ENCODE assay signal across 14 cellular contexts in genomic region chr10:71547290-71547689, GRCh38.
"Had no signal": no experiment of that assay in that cellular context is flagged by ENCODE, and none has a peak within 500 bp of the region (broad histone marks: within the 10 kb centered on the region; RNA-seq: fewer than 3 reads in every experiment).

No MANE protein-coding gene starts in this region.

- DNase-seq: activated CD4-positive, alpha-beta T cell treated with anti-CD3 and anti-CD28 coated beads for 48 hours; activated naive CD4-positive, alpha-beta T cell; activated naive CD8-positive, alpha-beta T cell treated with anti-CD3 and anti-CD28 coated beads, Interleukin-2, amount 50 U/mL, for 24 hours; effector memory CD8-positive, alpha-beta T cell; right lobe of liver; stimulated activated CD4-positive, alpha-beta T cell treated with anti-CD3 and anti-CD28 coated beads, Interleukin-12 subunit alpha, Interleukin-12 subunit beta, amount 100 ng/mL, for 4 hours; stimulated activated CD8-positive, alpha-beta memory T cell treated with anti-CD3 and anti-CD28 coated beads, Interleukin-4, amount 100 ng/mL, for 48 hours; T-cell had no signal

- H3K27me3 ChIP-seq: right lobe of liver, uterus had no signal

- H3K9me3 ChIP-seq: right lobe of liver, uterus had no signal

- H3K4me3 ChIP-seq: right lobe of liver, uterus had no signal

- H3K36me3 Mint-ChIP-seq: memory B cell, T-cell had no signal

- H3K36me3 ChIP-seq: right lobe of liver, uterus had no signal

- H3K9me3 Mint-ChIP-seq: activated naive CD8-positive, alpha-beta T cell treated with anti-CD3 and anti-CD28 coated beads, Interleukin-2, amount 50 U/mL, for 24 hours; activated T-helper 1 cell treated with anti-CD3 and anti-CD28 coated beads, Interleukin-12 subunit alpha, Interleukin-12 subunit beta, Interleukin-2, Interleukin-4 antibody, amounts not matched to agents 30 ng/mL and 10 ng/mL and 1 ng/mL, durations not matched to agents 14 hours and 24 hours and 36 hours; central memory CD8-positive, alpha-beta T cell; dendritic cell treated with granulocyte-macrophage colony-stimulating factor and Interleukin-4, amounts not matched to agents 40 ng/mL and 50 ng/mL, for 4 days; effector memory CD8-positive, alpha-beta T cell; memory B cell; neural crest cell; T-cell had no signal

- H3K4me3 Mint-ChIP-seq: activated naive CD8-positive, alpha-beta T cell treated with anti-CD3 and anti-CD28 coated beads, Interleukin-2, amount 50 U/mL, for 24 hours; activated T-helper 1 cell treated with anti-CD3 and anti-CD28 coated beads, Interleukin-12 subunit alpha, Interleukin-12 subunit beta, Interleukin-2, Interleukin-4 antibody, amounts not matched to agents 30 ng/mL and 10 ng/mL and 1 ng/mL, durations not matched to agents 14 hours and 24 hours and 36 hours; central memory CD8-positive, alpha-beta T cell; dendritic cell treated with granulocyte-macrophage colony-stimulating factor and Interleukin-4, amounts not matched to agents 40 ng/mL and 50 ng/mL, for 4 days; effector memory CD8-positive, alpha-beta T cell; memory B cell; neural crest cell; T-cell had no signal

- H3K27ac ChIP-seq: right lobe of liver, uterus had no signal

- H3K4me1 ChIP-seq: right lobe of liver, uterus had no signal

- H3K27ac Mint-ChIP-seq: activated naive CD8-positive, alpha-beta T cell treated with anti-CD3 and anti-CD28 coated beads, Interleukin-2, amount 50 U/mL, for 24 hours; activated T-helper 1 cell treated with anti-CD3 and anti-CD28 coated beads, Interleukin-12 subunit alpha, Interleukin-12 subunit beta, Interleukin-2, Interleukin-4 antibody, amounts not matched to agents 30 ng/mL and 10 ng/mL and 1 ng/mL, durations not matched to agents 14 hours and 24 hours and 36 hours; dendritic cell treated with granulocyte-macrophage colony-stimulating factor and Interleukin-4, amounts not matched to agents 40 ng/mL and 50 ng/mL, for 4 days; effector memory CD8-positive, alpha-beta T cell; memory B cell; T-cell had no signal

- H3K27me3 Mint-ChIP-seq: activated naive CD8-positive, alpha-beta T cell treated with anti-CD3 and anti-CD28 coated beads, Interleukin-2, amount 50 U/mL, for 24 hours; central memory CD8-positive, alpha-beta T cell had no signal

- H3K4me1 Mint-ChIP-seq: activated naive CD8-positive, alpha-beta T cell treated with anti-CD3 and anti-CD28 coated beads, Interleukin-2, amount 50 U/mL, for 24 hours; central memory CD8-positive, alpha-beta T cell; memory B cell; neural crest cell; T-cell had no signal

- ATAC-seq: activated naive CD8-positive, alpha-beta T cell treated with anti-CD3 and anti-CD28 coated beads, Interleukin-2, amount 50 U/mL, for 24 hours; effector memory CD8-positive, alpha-beta T cell; T-cell had no signal
